1 cellular context compared by ENCODE assay signal in the genomic region with DNA sequence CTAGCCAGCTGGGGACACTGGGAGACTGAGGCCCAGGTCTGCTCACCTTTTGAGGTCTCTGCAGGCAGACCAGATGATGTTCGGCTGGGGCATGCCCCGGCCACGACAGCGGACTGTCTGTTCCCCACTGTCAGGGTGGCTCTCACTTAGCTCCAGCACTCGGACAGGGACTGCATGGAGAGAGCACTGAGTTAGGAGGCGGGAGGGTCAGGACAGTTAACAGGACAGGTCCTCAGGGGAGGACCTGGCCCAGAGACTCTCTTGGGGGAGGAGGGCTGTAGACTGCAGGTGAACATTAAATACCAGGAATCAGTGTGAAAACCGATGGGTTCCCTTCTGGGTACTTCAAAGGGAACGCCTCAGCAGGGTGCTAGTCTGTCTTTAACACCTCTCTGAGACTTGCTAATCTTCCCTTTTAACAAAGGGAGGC.
TF ChIP-seq lines count a peak whose summit lies in the region.

No MANE protein-coding gene starts in this region.

TF ChIP-seq in GM23338, 12 proteins besides CTCF, POLR2A, EP300 and RAD21:
- TF ChIP-seq, protein P1, sequence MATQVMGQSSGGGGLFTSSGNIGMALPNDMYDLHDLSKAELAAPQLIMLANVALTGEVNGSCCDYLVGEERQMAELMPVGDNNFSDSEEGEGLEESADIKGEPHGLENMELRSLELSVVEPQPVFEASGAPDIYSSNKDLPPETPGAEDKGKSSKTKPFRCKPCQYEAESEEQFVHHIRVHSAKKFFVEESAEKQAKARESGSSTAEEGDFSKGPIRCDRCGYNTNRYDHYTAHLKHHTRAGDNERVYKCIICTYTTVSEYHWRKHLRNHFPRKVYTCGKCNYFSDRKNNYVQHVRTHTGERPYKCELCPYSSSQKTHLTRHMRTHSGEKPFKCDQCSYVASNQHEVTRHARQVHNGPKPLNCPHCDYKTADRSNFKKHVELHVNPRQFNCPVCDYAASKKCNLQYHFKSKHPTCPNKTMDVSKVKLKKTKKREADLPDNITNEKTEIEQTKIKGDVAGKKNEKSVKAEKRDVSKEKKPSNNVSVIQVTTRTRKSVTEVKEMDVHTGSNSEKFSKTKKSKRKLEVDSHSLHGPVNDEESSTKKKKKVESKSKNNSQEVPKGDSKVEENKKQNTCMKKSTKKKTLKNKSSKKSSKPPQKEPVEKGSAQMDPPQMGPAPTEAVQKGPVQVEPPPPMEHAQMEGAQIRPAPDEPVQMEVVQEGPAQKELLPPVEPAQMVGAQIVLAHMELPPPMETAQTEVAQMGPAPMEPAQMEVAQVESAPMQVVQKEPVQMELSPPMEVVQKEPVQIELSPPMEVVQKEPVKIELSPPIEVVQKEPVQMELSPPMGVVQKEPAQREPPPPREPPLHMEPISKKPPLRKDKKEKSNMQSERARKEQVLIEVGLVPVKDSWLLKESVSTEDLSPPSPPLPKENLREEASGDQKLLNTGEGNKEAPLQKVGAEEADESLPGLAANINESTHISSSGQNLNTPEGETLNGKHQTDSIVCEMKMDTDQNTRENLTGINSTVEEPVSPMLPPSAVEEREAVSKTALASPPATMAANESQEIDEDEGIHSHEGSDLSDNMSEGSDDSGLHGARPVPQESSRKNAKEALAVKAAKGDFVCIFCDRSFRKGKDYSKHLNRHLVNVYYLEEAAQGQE (IDR thresholded peaks at IDR 0.05; ENCODE audit: unreplicated experiment) = no peak
- no peak for TF ChIP-seq JUNB (IDR thresholded peaks at IDR 0.05; ENCODE audit: unreplicated experiment)
- TF ChIP-seq ZNF331 (CRISPR knock-in tag; IDR thresholded peaks at IDR 0.05; ENCODE audit: low read depth) = no peak
- TF ChIP-seq EZH2 (IDR thresholded peaks at IDR 0.05; ENCODE audit: low read depth, unreplicated experiment) = no peak
- TF ChIP-seq CREB1 (CRISPR knock-in tag; IDR thresholded peaks at IDR 0.05; ENCODE audit: low read depth) = no peak
- peak; percentile 70 for TF ChIP-seq ZNF462 (CRISPR knock-in tag; IDR thresholded peaks at IDR 0.05)
TF ChIP-seq in GM23338: peak in this region for 1.
